Comparison of ENCODE assay signal across 8 cellular contexts in genomic region chr5:114789773-114790402, GRCh38.
DNase-seq lines count a peak whose midpoint lies in the region; ATAC-seq and TF ChIP-seq lines count a peak whose summit lies in the region.

No MANE protein-coding gene starts in this region.

- H3K27me3 Mint-ChIP-seq in endothelial cell (ENCODE audit: unreplicated experiment) = no peaks in the 10 kb centered on the region

- peak; percentile 81 for ATAC-seq in HG02623 (IDR thresholded peaks at IDR 0.05; ENCODE audit: unreplicated experiment)
- peak; percentile 31 for ATAC-seq in stimulated activated effector memory CD8-positive, alpha-beta T cell treated with anti-CD3 and anti-CD28 coated beads, Interleukin-12 subunit alpha, Interleukin-12 subunit beta, amount 100 ng/mL, for 72 hours

- no peaks in the 10 kb centered on the region for H3K9me3 Mint-ChIP-seq in endothelial cell (ENCODE audit: unreplicated experiment)
- no peaks in the 10 kb centered on the region for H3K9me3 Mint-ChIP-seq in stimulated activated effector memory CD8-positive, alpha-beta T cell treated with anti-CD3 and anti-CD28 coated beads, Interleukin-12 subunit alpha, Interleukin-12 subunit beta, amount 100 ng/mL, for 72 hours

- TF ChIP-seq CTCF in endothelial cell (IDR thresholded peaks at IDR 0.05; ENCODE audit: unreplicated experiment) = peak; percentile 48

- H3K4me1 Mint-ChIP-seq in endothelial cell (ENCODE audit: unreplicated experiment) = peaks cover 5% of the 10 kb centered on the region
- H3K4me1 Mint-ChIP-seq in stimulated activated effector memory CD8-positive, alpha-beta T cell treated with anti-CD3 and anti-CD28 coated beads, Interleukin-12 subunit alpha, Interleukin-12 subunit beta, amount 100 ng/mL, for 72 hours = no peaks in the 10 kb centered on the region

- DNase-seq in DMS 273 (lab: John Stamatoyannopoulos, UW; ENCODE audit: unreplicated experiment) (peak; percentile 69), DMS 273 treated with DMSO at 0.1 percent for 48 hours (lab: John Stamatoyannopoulos, UW) (no peak), NCI-H446 (lab: John Stamatoyannopoulos, UW) (peak; percentile 34 to 73), endothelial cell (ENCODE audit: low spot score) (no peak), NCI-H187 treated with DMSO at 0.1 percent for 48 hours (lab: John Stamatoyannopoulos, UW) (no peak)
- DNase-seq in stimulated activated effector memory CD8-positive, alpha-beta T cell treated with anti-CD3 and anti-CD28 coated beads, Interleukin-12 subunit alpha, Interleukin-12 subunit beta, amount 100 ng/mL, for 72 hours (ENCODE audit: low spot score in 2 of 2) = no peak
- no peak for DNase-seq in stimulated activated CD4-positive, alpha-beta T cell treated with anti-CD3 and anti-CD28 coated beads, Interleukin-4, amount 100 ng/mL, for 1 hour

- H3K36me3 Mint-ChIP-seq in endothelial cell (ENCODE audit: low read depth, unreplicated experiment) = no peaks in the 10 kb centered on the region
- H3K36me3 Mint-ChIP-seq in stimulated activated effector memory CD8-positive, alpha-beta T cell treated with anti-CD3 and anti-CD28 coated beads, Interleukin-12 subunit alpha, Interleukin-12 subunit beta, amount 100 ng/mL, for 72 hours = no peaks in the 10 kb centered on the region

- no peak overlapping the region for H3K4me3 Mint-ChIP-seq in endothelial cell (ENCODE audit: unreplicated experiment)
- H3K4me3 Mint-ChIP-seq in stimulated activated effector memory CD8-positive, alpha-beta T cell treated with anti-CD3 and anti-CD28 coated beads, Interleukin-12 subunit alpha, Interleukin-12 subunit beta, amount 100 ng/mL, for 72 hours = no peak overlapping the region

- no peak overlapping the region for H3K27ac Mint-ChIP-seq in endothelial cell (ENCODE audit: unreplicated experiment)
- no peak overlapping the region for H3K27ac Mint-ChIP-seq in stimulated activated effector memory CD8-positive, alpha-beta T cell treated with anti-CD3 and anti-CD28 coated beads, Interleukin-12 subunit alpha, Interleukin-12 subunit beta, amount 100 ng/mL, for 72 hours

Comparison
In these comparisons a context has a peak if more than half of its experiments do, and no peak if none do; other contexts are left out.
1. DNase-seq: peak in DMS 273 (single experiment) and NCI-H446 (2 of 2); none in DMS 273 treated with DMSO at 0.1 percent for 48 hours (single experiment), endothelial cell (single experiment), stimulated activated effector memory CD8-positive, alpha-beta T cell treated with anti-CD3 and anti-CD28 coated beads, Interleukin-12 subunit alpha, Interleukin-12 subunit beta, amount 100 ng/mL, for 72 hours (0 of 2), NCI-H187 treated with DMSO at 0.1 percent for 48 hours (single experiment) and stimulated activated CD4-positive, alpha-beta T cell treated with anti-CD3 and anti-CD28 coated beads, Interleukin-4, amount 100 ng/mL, for 1 hour (single experiment).